In the genomic region with DNA sequence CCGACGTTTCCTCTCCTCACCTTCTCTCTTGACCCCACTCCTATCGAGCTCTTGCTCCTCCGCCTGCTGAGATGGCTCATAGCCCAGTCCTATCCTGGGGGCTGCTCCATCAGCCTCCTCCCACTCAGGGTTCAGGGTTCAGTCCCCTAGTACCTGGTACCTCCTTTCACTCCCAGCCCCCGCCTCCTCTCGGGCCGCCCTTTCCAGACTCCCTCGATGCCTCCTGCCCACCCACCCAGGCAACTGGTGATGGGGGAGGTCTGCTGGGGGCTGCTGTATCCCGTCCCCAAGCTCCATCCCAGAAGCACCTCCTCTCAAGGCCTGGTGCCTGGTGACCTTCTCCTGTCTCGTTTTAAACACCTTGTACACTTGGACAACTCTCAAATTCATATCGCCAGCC, we compare ENCODE assay signal across 22 cellular contexts.
DNase-seq lines count a peak whose midpoint lies in the region; ATAC-seq and TF ChIP-seq lines count a peak whose summit lies in the region.
"Had no signal": no experiment of that assay in that cellular context is flagged by ENCODE, and none has a peak within 500 bp of the region (broad histone marks: within the 10 kb centered on the region; RNA-seq: fewer than 3 reads in every experiment).

No MANE protein-coding gene starts in this region.

- no peaks in the 10 kb centered on the region for H3K27me3 ChIP-seq in foreskin keratinocyte

- CTCF ChIA-PET in activated naive CD4-positive, alpha-beta T cell treated with anti-CD3 and anti-CD28 coated beads for 36 hours (lab: Charles Lee) = interaction anchor here (0.8 to 0.9 kb wide), 2 partner anchors 8 to 10 kb away, joined by 3 read pairs; no protein-coding TSS in a partner anchor

- H3K27ac Mint-ChIP-seq in activated naive CD4-positive, alpha-beta T cell treated with anti-CD3 and anti-CD28 coated beads, Interleukin-2, amount 50 U/mL, for 72 hours = peak overlapping the region; percentile 14 to 16
- H3K27ac Mint-ChIP-seq in activated naive CD4-positive, alpha-beta T cell treated with anti-CD3 and anti-CD28 coated beads for 36 hours = no peak overlapping the region
- H3K27ac Mint-ChIP-seq in type B pancreatic cell = peak overlapping the region; percentile 80
- H3K27ac Mint-ChIP-seq: HFFc6 had no signal

- H3K36me3 Mint-ChIP-seq in activated naive CD4-positive, alpha-beta T cell treated with anti-CD3 and anti-CD28 coated beads, Interleukin-2, amount 50 U/mL, for 72 hours = no peaks in the 10 kb centered on the region
- no peaks in the 10 kb centered on the region for H3K36me3 Mint-ChIP-seq in activated naive CD4-positive, alpha-beta T cell treated with anti-CD3 and anti-CD28 coated beads for 36 hours (ENCODE audit: low read depth)
- H3K36me3 Mint-ChIP-seq in type B pancreatic cell = no peaks in the 10 kb centered on the region
- H3K36me3 Mint-ChIP-seq: CD8-positive, alpha-beta memory T cell had no signal

- H3K27ac ChIP-seq in angular gyrus (ENCODE audit: low read depth, low read length) (peak overlapping the region; percentile 20), foreskin keratinocyte (peak overlapping the region; percentile 28)
- H3K27ac ChIP-seq: 22Rv1 had no signal

- no peak for DNase-seq in activated naive CD4-positive, alpha-beta T cell treated with anti-CD3 and anti-CD28 coated beads, Interleukin-2, amount 50 U/mL, for 72 hours (ENCODE audit: low spot score in 2 of 2)
- DNase-seq in activated naive CD4-positive, alpha-beta T cell treated with anti-CD3 and anti-CD28 coated beads for 36 hours = no peak
- DNase-seq in foreskin keratinocyte (no peak), type B pancreatic cell (ENCODE audit: extremely low spot score, unreplicated experiment) (no peak), RPMI8226 (no peak), GM20000 (ENCODE audit: low spot score) (no peak), NCI-H748 treated with DMSO at 0.1 percent for 48 hours (lab: John Stamatoyannopoulos, UW) (no peak)
- DNase-seq: ACHN; Calu3; CD8-positive, alpha-beta memory T cell; DMS153; HFFc6; NCI-H1092; NCI-H1436 treated with DMSO at 0.1 percent for 48 hours; NCI-H1930; NCI-H2227 treated with DMSO at 0.1 percent for 48 hours; NCI-H510A treated with DMSO at 0.1 percent for 48 hours; NCI-H774; Right ventricle myocardium superior had no signal

- intact Hi-C loops in activated naive CD4-positive, alpha-beta T cell treated with anti-CD3 and anti-CD28 coated beads for 36 hours (cut with micrococcal nuclease) = no loop called here

- TF ChIP-seq CTCF in foreskin keratinocyte (conservative IDR thresholded peaks at IDR 0.05) (no peak), type B pancreatic cell (conservative IDR thresholded peaks at IDR 0.05) (no peak), GM20000 (IDR thresholded peaks at IDR 0.05; ENCODE audit: extremely low read depth, missing control alignments) (no peak)

- no peaks in the 10 kb centered on the region for H3K4me1 Mint-ChIP-seq in activated naive CD4-positive, alpha-beta T cell treated with anti-CD3 and anti-CD28 coated beads for 36 hours (ENCODE audit: low read depth)
- H3K4me1 Mint-ChIP-seq in type B pancreatic cell (ENCODE audit: unreplicated experiment) = peaks cover 9% of the 10 kb centered on the region

- H3K27me3 Mint-ChIP-seq in activated naive CD4-positive, alpha-beta T cell treated with anti-CD3 and anti-CD28 coated beads for 36 hours (ENCODE audit: low read depth) = no peaks in the 10 kb centered on the region
- no peaks in the 10 kb centered on the region for H3K27me3 Mint-ChIP-seq in type B pancreatic cell
- H3K27me3 Mint-ChIP-seq: CD8-positive, alpha-beta memory T cell had no signal

- ATAC-seq in activated naive CD4-positive, alpha-beta T cell treated with anti-CD3 and anti-CD28 coated beads, Interleukin-2, amount 50 U/mL, for 72 hours = no peak
- ATAC-seq in foreskin keratinocyte = no peak
- ATAC-seq: K562 had no signal

- peaks cover 33% of the 10 kb centered on the region for H3K4me1 ChIP-seq in foreskin keratinocyte

- H3K4me3 Mint-ChIP-seq in activated naive CD4-positive, alpha-beta T cell treated with anti-CD3 and anti-CD28 coated beads for 36 hours = no peak overlapping the region
- H3K4me3 Mint-ChIP-seq in type B pancreatic cell = no peak overlapping the region
- H3K4me3 Mint-ChIP-seq: CD8-positive, alpha-beta memory T cell; HFFc6 had no signal

- H3K9me3 Mint-ChIP-seq in activated naive CD4-positive, alpha-beta T cell treated with anti-CD3 and anti-CD28 coated beads, Interleukin-2, amount 50 U/mL, for 72 hours = no peaks in the 10 kb centered on the region
- no peaks in the 10 kb centered on the region for H3K9me3 Mint-ChIP-seq in activated naive CD4-positive, alpha-beta T cell treated with anti-CD3 and anti-CD28 coated beads for 36 hours
- no peaks in the 10 kb centered on the region for H3K9me3 Mint-ChIP-seq in type B pancreatic cell
- H3K9me3 Mint-ChIP-seq: CD8-positive, alpha-beta memory T cell; HFFc6 had no signal
